Comparison of ENCODE assay signal across 27 cellular contexts in genomic region chr6:125741336-125741735, GRCh38. TPM values are rescaled to one million over a fixed set of nuclear protein-coding genes. Genes with fewer than 3 reads are reported as not detected.
DNase-seq lines count a peak whose midpoint lies in the region; ATAC-seq and TF ChIP-seq lines count a peak whose summit lies in the region.
"Had no signal": no experiment of that assay in that cellular context is flagged by ENCODE, and none has a peak within 500 bp of the region (broad histone marks: within the 10 kb centered on the region; RNA-seq: fewer than 3 reads in every experiment).

No MANE protein-coding gene starts in this region.

- H3K27ac ChIP-seq in ascending aorta (peak overlapping the region; percentile 95 to 99), substantia nigra (ENCODE audit: low read depth, low read length, poor library complexity, severe bottlenecking) (peak overlapping the region; percentile 73)
- H3K27ac ChIP-seq: HL-60, KMS-11 had no signal

- H3K4me3 Mint-ChIP-seq in activated CD4-positive, alpha-beta T cell treated with anti-CD3 and anti-CD28 coated beads for 36 hours: no peak overlapping the region
- no peak overlapping the region for H3K4me3 Mint-ChIP-seq in activated CD4-positive, alpha-beta T cell treated with anti-CD3 and anti-CD28 coated beads, Interleukin-2, amount 10 ng/mL, durations not matched to agents 24 days and 14 days
- no peak overlapping the region for H3K4me3 Mint-ChIP-seq in T-helper 17 cell
- H3K4me3 Mint-ChIP-seq in activated T-cell treated with anti-CD3 and anti-CD28 coated beads, Interleukin-2, amount 50 U/mL, for 72 hours: no peak overlapping the region
- H3K4me3 Mint-ChIP-seq: IgD-negative memory B cell had no signal

- H3K27me3 ChIP-seq in ascending aorta: no peaks in the 10 kb centered on the region

- POLR2A ChIA-PET in activated CD4-positive, alpha-beta T cell treated with anti-CD3 and anti-CD28 coated beads for 36 hours (lab: Charles Lee): interaction anchor here (0.6 to 0.7 kb wide), 2 partner anchors 209 to 295 kb away, joined by 3 to 4 read pairs; no protein-coding TSS in a partner anchor

- H3K36me3 ChIP-seq in ascending aorta: no peaks in the 10 kb centered on the region
- H3K36me3 ChIP-seq: BE2C had no signal

- no peaks in the 10 kb centered on the region for H3K36me3 Mint-ChIP-seq in activated CD4-positive, alpha-beta T cell treated with anti-CD3 and anti-CD28 coated beads for 36 hours (ENCODE audit: low read depth)
- H3K36me3 Mint-ChIP-seq in activated CD4-positive, alpha-beta T cell treated with anti-CD3 and anti-CD28 coated beads, Interleukin-2, amount 10 ng/mL, durations not matched to agents 24 days and 14 days (ENCODE audit: low read depth): no peaks in the 10 kb centered on the region
- H3K36me3 Mint-ChIP-seq in T-helper 17 cell (ENCODE audit: low read depth): no peaks in the 10 kb centered on the region
- H3K36me3 Mint-ChIP-seq in activated T-cell treated with anti-CD3 and anti-CD28 coated beads, Interleukin-2, amount 50 U/mL, for 72 hours (ENCODE audit: insufficient read depth in 2 of 2): no peaks in the 10 kb centered on the region
- H3K36me3 Mint-ChIP-seq: IgD-negative memory B cell had no signal

- peak overlapping the region in 1 of 2 donors; percentile 56 for H3K4me3 ChIP-seq in ascending aorta

- intact Hi-C loops in activated CD4-positive, alpha-beta T cell treated with anti-CD3 and anti-CD28 coated beads for 36 hours (cut with DNase I, micrococcal nuclease): no loop called here
- intact Hi-C loops in activated CD4-positive, alpha-beta T cell treated with anti-CD3 and anti-CD28 coated beads, Interleukin-2, amount 10 ng/mL, durations not matched to agents 24 days and 14 days (cut with micrococcal nuclease): no loop called here
- intact Hi-C loops in ascending aorta (cut with DNase I): loop anchor here (5.0 kb wide), 1 partner anchor 44 kb away; no protein-coding TSS in a partner anchor

- CTCF ChIA-PET in activated CD4-positive, alpha-beta T cell treated with anti-CD3 and anti-CD28 coated beads for 36 hours (lab: Charles Lee): interaction anchor here (0.6 kb wide), 1 partner anchor 155 kb away, joined by 3 read pairs; no protein-coding TSS in a partner anchor

- no peak overlapping the region for H3K27ac Mint-ChIP-seq in activated CD4-positive, alpha-beta T cell treated with anti-CD3 and anti-CD28 coated beads for 36 hours
- H3K27ac Mint-ChIP-seq in activated CD4-positive, alpha-beta T cell treated with anti-CD3 and anti-CD28 coated beads, Interleukin-2, amount 10 ng/mL, durations not matched to agents 24 days and 14 days: no peak overlapping the region
- no peak overlapping the region for H3K27ac Mint-ChIP-seq in T-helper 17 cell
- no peak overlapping the region for H3K27ac Mint-ChIP-seq in activated T-cell treated with anti-CD3 and anti-CD28 coated beads, Interleukin-2, amount 50 U/mL, for 72 hours
- H3K27ac Mint-ChIP-seq: CD14-positive monocyte, IgD-negative memory B cell had no signal

- peaks cover 5% of the 10 kb centered on the region for H3K4me1 Mint-ChIP-seq in activated CD4-positive, alpha-beta T cell treated with anti-CD3 and anti-CD28 coated beads for 36 hours
- H3K4me1 Mint-ChIP-seq in activated CD4-positive, alpha-beta T cell treated with anti-CD3 and anti-CD28 coated beads, Interleukin-2, amount 10 ng/mL, durations not matched to agents 24 days and 14 days: peaks cover 5% of the 10 kb centered on the region
- peaks cover 3% of the 10 kb centered on the region for H3K4me1 Mint-ChIP-seq in T-helper 17 cell
- H3K4me1 Mint-ChIP-seq in activated T-cell treated with anti-CD3 and anti-CD28 coated beads, Interleukin-2, amount 50 U/mL, for 72 hours (ENCODE audit: low read depth): peaks cover 11% of the 10 kb centered on the region

- peaks cover 10 to 12% of the 10 kb centered on the region in 2 donors for H3K4me1 ChIP-seq in ascending aorta
- H3K4me1 ChIP-seq: BE2C had no signal

- DNase-seq in activated CD4-positive, alpha-beta T cell treated with anti-CD3 and anti-CD28 coated beads for 36 hours: no peak
- DNase-seq in activated CD4-positive, alpha-beta T cell treated with anti-CD3 and anti-CD28 coated beads, Interleukin-2, amount 10 ng/mL, durations not matched to agents 24 days and 14 days: no peak
- DNase-seq in ascending aorta (ENCODE audit: low spot score in 2 of 2): no peak
- no peak for DNase-seq in substantia nigra (lab: John Stamatoyannopoulos, UW)
- no peak for DNase-seq in T-helper 17 cell
- DNase-seq in activated T-cell treated with anti-CD3 and anti-CD28 coated beads, Interleukin-2, amount 50 U/mL, for 72 hours: no peak
- DNase-seq: 8988T, ACHN, BE2C, Calu3, DMS79 treated with DMSO at 0.1 percent for 48 hours, GF-D8, NCI-H1092, NCI-H1417 treated with DMSO at 0.1 percent for 48 hours, NCI-H187, NCI-H2081 treated with DMSO at 0.1 percent for 48 hours, NCI-H2171 treated with DMSO at 0.1 percent for 48 hours, NCI-H524 treated with DMSO at 0.1 percent for 48 hours, NCI-H774, PC-3, SK-N-SH had no signal

- no peak for TF ChIP-seq CTCF in ascending aorta (IDR thresholded peaks at IDR 0.05)

- peaks cover 41% of the 10 kb centered on the region for H3K27me3 Mint-ChIP-seq in activated CD4-positive, alpha-beta T cell treated with anti-CD3 and anti-CD28 coated beads for 36 hours
- H3K27me3 Mint-ChIP-seq in activated CD4-positive, alpha-beta T cell treated with anti-CD3 and anti-CD28 coated beads, Interleukin-2, amount 10 ng/mL, durations not matched to agents 24 days and 14 days: peaks cover 59% of the 10 kb centered on the region
- peaks cover 35% of the 10 kb centered on the region for H3K27me3 Mint-ChIP-seq in T-helper 17 cell
- peaks cover 31% of the 10 kb centered on the region for H3K27me3 Mint-ChIP-seq in activated T-cell treated with anti-CD3 and anti-CD28 coated beads, Interleukin-2, amount 50 U/mL, for 72 hours (ENCODE audit: low read depth)

- H3K9me3 ChIP-seq in ascending aorta (no peaks in the 10 kb centered on the region), T-helper 17 cell (ENCODE audit: control insufficient read depth, low read length, poor library complexity, severe bottlenecking) (no peaks in the 10 kb centered on the region)
- H3K9me3 ChIP-seq: BE2C, SK-N-SH had no signal

- ATAC-seq in activated CD4-positive, alpha-beta T cell treated with anti-CD3 and anti-CD28 coated beads for 36 hours: peak; percentile 77
- ATAC-seq in HG02885 (IDR thresholded peaks at IDR 0.05; ENCODE audit: poor library complexity, unreplicated experiment) (peak; percentile 55), T-helper 17 cell (no peak), HG02763 (IDR thresholded peaks at IDR 0.05; ENCODE audit: unreplicated experiment) (no peak)
- no peak for ATAC-seq in activated T-cell treated with anti-CD3 and anti-CD28 coated beads, Interleukin-2, amount 50 U/mL, for 72 hours (replicated peaks in 1 of 2)
- ATAC-seq: PC-3 had no signal

- H3K9me3 Mint-ChIP-seq in activated CD4-positive, alpha-beta T cell treated with anti-CD3 and anti-CD28 coated beads for 36 hours (ENCODE audit: low read depth): no peaks in the 10 kb centered on the region
- H3K9me3 Mint-ChIP-seq in activated CD4-positive, alpha-beta T cell treated with anti-CD3 and anti-CD28 coated beads, Interleukin-2, amount 10 ng/mL, durations not matched to agents 24 days and 14 days: no peaks in the 10 kb centered on the region
- H3K9me3 Mint-ChIP-seq in activated T-cell treated with anti-CD3 and anti-CD28 coated beads, Interleukin-2, amount 50 U/mL, for 72 hours: no peaks in the 10 kb centered on the region
- H3K9me3 Mint-ChIP-seq: IgD-negative memory B cell had no signal

RNA-seq across cellular contexts. Expression of gene HEY2, which starts 8.1 kb away (rescaled TPM):
- total RNA-seq in activated CD4-positive, alpha-beta T cell treated with anti-CD3 and anti-CD28 coated beads for 36 hours: not detected
- not detected in 2 replicates for total RNA-seq in activated CD4-positive, alpha-beta T cell treated with anti-CD3 and anti-CD28 coated beads, Interleukin-2, amount 10 ng/mL, durations not matched to agents 24 days and 14 days
- total RNA-seq in ascending aorta (0.32 TPM), T-helper 17 cell (under 1 TPM in 1 of 2 donors, not detected in 1; 0.23 TPM)
- under 1 TPM in 1 of 2 donors, not detected in 1; 0.12 TPM for total RNA-seq in activated T-cell treated with anti-CD3 and anti-CD28 coated beads, Interleukin-2, amount 50 U/mL, for 72 hours
- total RNA-seq: PC-3 had no signal

RNA-seq across cellular contexts. Expression of gene NCOA7, which starts 49.4 kb away (rescaled TPM):
- total RNA-seq in activated CD4-positive, alpha-beta T cell treated with anti-CD3 and anti-CD28 coated beads for 36 hours: 10 to 100 TPM; 54.3 to 67.4 TPM
- 52.5 and 53.7 TPM in 2 replicates for total RNA-seq in activated CD4-positive, alpha-beta T cell treated with anti-CD3 and anti-CD28 coated beads, Interleukin-2, amount 10 ng/mL, durations not matched to agents 24 days and 14 days
- total RNA-seq in ascending aorta (37.4 TPM), T-helper 17 cell (10 to 100 TPM; 49.5 to 62.4 TPM)
- 10 to 100 TPM; 59.6 to 69.1 TPM for total RNA-seq in activated T-cell treated with anti-CD3 and anti-CD28 coated beads, Interleukin-2, amount 50 U/mL, for 72 hours

Comparison
In these comparisons a context has a peak if more than half of its experiments do, and no peak if none do; other contexts are left out.
1. ATAC-seq: peak in activated CD4-positive, alpha-beta T cell treated with anti-CD3 and anti-CD28 coated beads for 36 hours (single experiment) and HG02885 (single experiment); none in T-helper 17 cell (single experiment), HG02763 (single experiment) and activated T-cell treated with anti-CD3 and anti-CD28 coated beads, Interleukin-2, amount 50 U/mL, for 72 hours (0 of 2).